8 cellular contexts compared by ENCODE assay signal in the genomic region with DNA sequence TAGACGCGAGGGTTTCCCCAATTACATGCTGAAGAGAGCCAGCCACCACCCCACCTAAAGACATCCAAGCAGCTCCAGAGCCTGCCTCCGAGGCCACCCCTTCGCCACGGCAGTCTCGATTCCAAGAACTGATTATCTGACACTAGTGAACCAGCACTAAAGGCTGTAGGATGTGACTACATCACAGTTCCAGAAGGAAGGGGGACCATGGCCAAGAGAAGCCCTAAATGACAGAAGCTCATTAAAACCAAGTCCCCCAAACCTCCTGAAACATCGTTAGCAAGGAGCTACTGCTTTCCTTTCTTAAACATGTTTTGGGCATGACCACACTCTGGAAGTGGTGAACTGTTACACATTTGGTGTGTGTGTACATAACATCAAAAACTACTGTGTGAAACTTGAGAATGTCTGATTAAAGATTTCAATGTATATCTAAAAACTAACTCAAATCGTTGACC.
DNase-seq lines count a peak whose midpoint lies in the region; ATAC-seq, FAIRE-seq and TF ChIP-seq lines count a peak whose summit lies in the region.

No MANE protein-coding gene starts in this region.

- TF ChIP-seq CTCF in neural crest cell (conservative IDR thresholded peaks at IDR 0.05) (no peak), mesothelial cell of epicardium (IDR thresholded peaks at IDR 0.05; ENCODE audit: unreplicated experiment) (no peak)

- ATAC-seq in GM19328 (IDR thresholded peaks at IDR 0.05; ENCODE audit: unreplicated experiment) = peak; percentile 11
- peak; percentile 19 for ATAC-seq in HG02840 (IDR thresholded peaks at IDR 0.05; ENCODE audit: low FRiP score, unreplicated experiment)

- H3K36me3 Mint-ChIP-seq in neural crest cell (ENCODE audit: low read depth) = peaks cover 48% of the 10 kb centered on the region
- H3K36me3 Mint-ChIP-seq in mesothelial cell of epicardium = peaks cover 62% of the 10 kb centered on the region

- H3K9me3 Mint-ChIP-seq in neural crest cell (peaks cover 9% of the 10 kb centered on the region), mesothelial cell of epicardium (peaks cover 17% of the 10 kb centered on the region)

- peak overlapping the region; percentile 31 for H3K27ac Mint-ChIP-seq in neural crest cell (ENCODE audit: unreplicated experiment)
- H3K27ac Mint-ChIP-seq in mesothelial cell of epicardium = no peak overlapping the region

- H3K4me3 Mint-ChIP-seq in neural crest cell = no peak overlapping the region
- H3K4me3 Mint-ChIP-seq in mesothelial cell of epicardium = no peak overlapping the region

- peaks cover 4% of the 10 kb centered on the region for H3K4me1 Mint-ChIP-seq in neural crest cell
- H3K4me1 Mint-ChIP-seq in mesothelial cell of epicardium = no peaks in the 10 kb centered on the region

- DNase-seq in activated T-cell treated with anti-CD3 and anti-CD28 coated beads for 48 hours (ENCODE audit: low read depth) (peak; percentile 40), neural crest cell (ENCODE audit: low read depth, low spot score) (no peak), DMS53 (lab: John Stamatoyannopoulos, UW) (no peak), HTR-8/SVneo (ENCODE audit: insufficient read length, low spot score) (no peak), NCI-H510A treated with DMSO at 0.1 percent for 48 hours (lab: John Stamatoyannopoulos, UW) (no peak), mesothelial cell of epicardium (ENCODE audit: low spot score in 2 of 2, unreplicated experiment in 2 of 2) (no peak)

- no peak for FAIRE-seq in HTR-8/SVneo (lab: Jason Lieb, UNC)

- H3K27me3 Mint-ChIP-seq in neural crest cell (ENCODE audit: low read depth) = no peaks in the 10 kb centered on the region
- H3K27me3 Mint-ChIP-seq in mesothelial cell of epicardium (ENCODE audit: low read depth) = no peaks in the 10 kb centered on the region
